ENCODE assay signal across 8 cellular contexts in genomic region chr17:57849163-57849873, GRCh38. TPM values are rescaled to one million over a fixed set of nuclear protein-coding genes. Genes with fewer than 3 reads are reported as not detected.
DNase-seq lines count a peak whose midpoint lies in the region; ATAC-seq, FAIRE-seq and TF ChIP-seq lines count a peak whose summit lies in the region.

No MANE protein-coding gene starts in this region.

- peak; percentile 4 for ATAC-seq in HG03064 (IDR thresholded peaks at IDR 0.05; ENCODE audit: low read depth, unreplicated experiment)
- no peak for ATAC-seq in lung (ENCODE audit: insufficient read depth, low FRiP score)

- peak overlapping the region; percentile 81 to 88 for H3K27ac ChIP-seq in ascending aorta
- peak overlapping the region; percentile 85 to 95 for H3K27ac ChIP-seq in lung (ENCODE audit: low read depth in 1 of 2, low read length in 1 of 2)

- H3K4me3 ChIP-seq in BE2C (ENCODE audit: low read depth, low read length) = peak overlapping the region; percentile 82
- H3K4me3 ChIP-seq in ascending aorta = peak overlapping the region; percentile 67 to 97
- H3K4me3 ChIP-seq in lung = peak overlapping the region; percentile 92

- H3K9me3 ChIP-seq in BE2C (no peaks in the 10 kb centered on the region), ascending aorta (no peaks in the 10 kb centered on the region), lung (ENCODE audit: control insufficient read depth in 2 of 2, insufficient read depth in 1 of 2, low read length in 1 of 2) (no peaks in the 10 kb centered on the region)

- intact Hi-C loops in ascending aorta (cut with DNase I) = no loop called here

- no peaks in the 10 kb centered on the region for H3K27me3 ChIP-seq in BE2C
- H3K27me3 ChIP-seq in ascending aorta = no peaks in the 10 kb centered on the region
- H3K27me3 ChIP-seq in lung (ENCODE audit: control insufficient read depth, insufficient read depth) = no peaks in the 10 kb centered on the region

- 19 to 20% methylated on average over 27 of the region's 27 CpGs for WGBS in lung, 2 donors

- no peak for DNase-seq in BE2C
- DNase-seq in ascending aorta (ENCODE audit: low spot score in 2 of 2) = no peak
- no peak for DNase-seq in lung (ENCODE audit: low spot score)
- no peak for DNase-seq in hippocampal formation (lab: John Stamatoyannopoulos, UW)
- no peak for DNase-seq in inferior parietal cortex (ENCODE audit: extremely low spot score)
- no peak for DNase-seq in NCI-H1930 (lab: John Stamatoyannopoulos, UW)
- no peak for DNase-seq in H54 (ENCODE audit: insufficient read length, low spot score)

- H3K36me3 ChIP-seq in BE2C (peaks cover 11% of the 10 kb centered on the region), ascending aorta (peaks cover 0 to 7% of the 10 kb centered on the region in 2 donors), lung (ENCODE audit: control insufficient read depth in 2 of 2, insufficient read depth in 2 of 2, low read length in 2 of 2) (peaks cover 2 to 5% of the 10 kb centered on the region in 2 donors)

- no peak for TF ChIP-seq CTCF in BE2C (IDR thresholded peaks at IDR 0.05; ENCODE audit: low read depth, low read length)
- TF ChIP-seq CTCF in ascending aorta (IDR thresholded peaks at IDR 0.05) = no peak
- no peak for TF ChIP-seq CTCF in lung (IDR thresholded peaks at IDR 0.05; ENCODE audit: control extremely low read depth, extremely low read depth)

- H3K4me1 ChIP-seq in BE2C (peaks cover 8% of the 10 kb centered on the region), ascending aorta (peaks cover 13 to 40% of the 10 kb centered on the region in 2 donors), lung (ENCODE audit: control insufficient read depth in 2 of 2, insufficient read depth in 2 of 2, low read length in 2 of 2) (peaks cover 10 to 13% of the 10 kb centered on the region in 2 donors)

- no peak for FAIRE-seq in H54 (lab: Jason Lieb, UNC)

- TF ChIP-seq POLR2A in H54 (IDR thresholded peaks at IDR 0.05; ENCODE audit: low read depth, low read length) = no peak

RNA-seq across cellular contexts. Expression of gene MRPS23, which starts 0.5 kb away (rescaled TPM):
- polyA plus RNA-seq in BE2C (2012; ENCODE audit: insufficient read depth, insufficient read length, low read depth) = 156 TPM
- total RNA-seq in ascending aorta (2.0 TPM), lung (10 to 100 TPM; 15.7 to 43.2 TPM)
- 10 to 100 TPM; 19.9 to 44.9 TPM for polyA plus RNA-seq in lung
